8 cellular contexts compared by ENCODE assay signal in genomic region chr3:115513411-115513800, GRCh38.
DNase-seq lines count a peak whose midpoint lies in the region; TF ChIP-seq lines count a peak whose summit lies in the region.

No MANE protein-coding gene starts in this region.

- H4K20me1 ChIP-seq in OCI-LY3 (ENCODE audit: insufficient read depth, low read length) (no peaks in the 10 kb centered on the region), MM.1S (ENCODE audit: insufficient read depth, low read length) (no peaks in the 10 kb centered on the region)

- H3K4me1 ChIP-seq in ES-I3 (ENCODE audit: insufficient read depth, low read length) (peaks cover 17% of the 10 kb centered on the region), OCI-LY3 (ENCODE audit: low read length) (peaks cover 39% of the 10 kb centered on the region), MM.1S (ENCODE audit: low read length) (no peaks in the 10 kb centered on the region)

- H3K4me2 ChIP-seq in OCI-LY3 (ENCODE audit: low read length) = peak overlapping the region; percentile 91
- no peak overlapping the region for H3K4me2 ChIP-seq in MM.1S (ENCODE audit: low read depth, low read length)

- H3K9ac ChIP-seq in ES-I3 (ENCODE audit: low read depth, low read length) (peak overlapping the region; percentile 77), OCI-LY3 (ENCODE audit: low read length) (peak overlapping the region; percentile 86), MM.1S (ENCODE audit: low read length) (no peak overlapping the region)

- peak overlapping the region; percentile 51 for H3K27ac ChIP-seq in OCI-LY3 (ENCODE audit: low read length)
- H3K27ac ChIP-seq in MM.1S (ENCODE audit: low read length) = no peak overlapping the region

- no peaks in the 10 kb centered on the region for H3K36me3 ChIP-seq in ES-I3 (ENCODE audit: insufficient read depth, low read length)
- no peaks in the 10 kb centered on the region for H3K36me3 ChIP-seq in OCI-LY3 (replicated peaks; ENCODE audit: low read depth, low read length)
- no peaks in the 10 kb centered on the region for H3K36me3 ChIP-seq in MM.1S (replicated peaks; ENCODE audit: insufficient read depth, low read length)

- H3K9me3 ChIP-seq in ES-I3 (ENCODE audit: control insufficient read depth, insufficient read depth, low read length) (no peaks in the 10 kb centered on the region), OCI-LY3 (ENCODE audit: insufficient read depth, low read length) (no peaks in the 10 kb centered on the region), MM.1S (replicated peaks; ENCODE audit: insufficient read depth, low read length) (no peaks in the 10 kb centered on the region)

- H3K36me3 Mint-ChIP-seq in endothelial cell (ENCODE audit: low read depth, unreplicated experiment) (no peaks in the 10 kb centered on the region), osteocyte (ENCODE audit: unreplicated experiment) (no peaks in the 10 kb centered on the region)

- no peaks in the 10 kb centered on the region for H3K9me2 ChIP-seq in MM.1S (replicated peaks; ENCODE audit: insufficient read depth, low read length)

- peak overlapping the region; percentile 93 for H2AFZ ChIP-seq in OCI-LY3 (ENCODE audit: low read depth, low read length)
- H2AFZ ChIP-seq in MM.1S (ENCODE audit: low read length) = no peak overlapping the region

- H3K9me3 Mint-ChIP-seq in endothelial cell (ENCODE audit: unreplicated experiment) (no peaks in the 10 kb centered on the region), osteocyte (ENCODE audit: unreplicated experiment) (no peaks in the 10 kb centered on the region)

- H3K4me1 Mint-ChIP-seq in endothelial cell (ENCODE audit: unreplicated experiment) (peaks cover 23% of the 10 kb centered on the region), osteocyte (ENCODE audit: unreplicated experiment) (peaks cover 32% of the 10 kb centered on the region)

- peak overlapping the region; percentile 86 for H3K4me3 ChIP-seq in OCI-LY3 (ENCODE audit: low read length)
- H3K4me3 ChIP-seq in MM.1S (ENCODE audit: low read length) = no peak overlapping the region

- H3F3A ChIP-seq in MM.1S (ENCODE audit: insufficient read depth, low read length) = no peaks in the 10 kb centered on the region

- H3K27me3 ChIP-seq in OCI-LY3 (ENCODE audit: low read depth, low read length) (no peaks in the 10 kb centered on the region), MM.1S (replicated peaks; ENCODE audit: insufficient read depth, low read length) (no peaks in the 10 kb centered on the region)

- TF ChIP-seq CTCF in OCI-LY3 (IDR thresholded peaks at IDR 0.05; ENCODE audit: low read depth, low read length) (no peak), endothelial cell (IDR thresholded peaks at IDR 0.05; ENCODE audit: unreplicated experiment) (no peak), osteocyte (IDR thresholded peaks at IDR 0.05) (no peak), MM.1S (IDR thresholded peaks at IDR 0.05; ENCODE audit: low read length) (no peak)

- H3K27me3 Mint-ChIP-seq in endothelial cell (ENCODE audit: unreplicated experiment) (peaks cover 8% of the 10 kb centered on the region), osteocyte (ENCODE audit: unreplicated experiment) (peaks cover 14% of the 10 kb centered on the region)

- no peak for DNase-seq in endothelial cell (ENCODE audit: low spot score)
- DNase-seq in osteocyte (ENCODE audit: extremely low spot score, unreplicated experiment) = no peak
- no peak for DNase-seq in MM.1S
- DNase-seq in stimulated activated CD4-positive, alpha-beta T cell treated with anti-CD3 and anti-CD28 coated beads, Interleukin-4, amount 100 ng/mL, for 4 hours = no peak
- DNase-seq in NCI-H2196 (lab: John Stamatoyannopoulos, UW; ENCODE audit: unreplicated experiment) = no peak
- DNase-seq in A172 (ENCODE audit: low spot score) = no peak

- H3K4me3 Mint-ChIP-seq in endothelial cell (ENCODE audit: unreplicated experiment) = peak overlapping the region; percentile 93
- H3K4me3 Mint-ChIP-seq in osteocyte (ENCODE audit: unreplicated experiment) = peak overlapping the region; percentile 86

- H3K79me2 ChIP-seq in OCI-LY3 (ENCODE audit: low read length) (no peaks in the 10 kb centered on the region), MM.1S (ENCODE audit: low read length) (no peaks in the 10 kb centered on the region)

- H3K27ac Mint-ChIP-seq in endothelial cell (ENCODE audit: unreplicated experiment) (peak overlapping the region; percentile 99), osteocyte (ENCODE audit: unreplicated experiment) (peak overlapping the region; percentile 17)
